In genomic region chr7:95099101-95099500, GRCh38 we compare ENCODE assay signal across 26 cellular contexts.
"Had no signal": no experiment of that assay in that cellular context is flagged by ENCODE, and none has a peak within 500 bp of the region (broad histone marks: within the 10 kb centered on the region; RNA-seq: fewer than 3 reads in every experiment).

No MANE protein-coding gene starts in this region.

- H3K4me1 Mint-ChIP-seq: activated naive CD4-positive, alpha-beta T cell treated with anti-CD3 and anti-CD28 coated beads, Interleukin-2, amount 50 U/mL, for 24 hours; central memory CD8-positive, alpha-beta T cell had no signal

- H3K27ac Mint-ChIP-seq: activated CD8-positive, alpha-beta T cell treated with anti-CD3 and anti-CD28 coated beads, Interleukin-2, amount 10 ng/mL, durations not matched to agents 7 days and 5 days; activated naive CD4-positive, alpha-beta T cell treated with anti-CD3 and anti-CD28 coated beads, Interleukin-2, amount 50 U/mL, for 24 hours; activated T-cell treated with anti-CD3 and anti-CD28 coated beads, Interleukin-2, amount 50 U/mL, for 24 hours; activated T-helper 1 cell treated with anti-CD3 and anti-CD28 coated beads, Interleukin-12 subunit alpha, Interleukin-12 subunit beta, Interleukin-2, Interleukin-4 antibody, amounts not matched to agents 30 ng/mL and 10 ng/mL and 1 ng/mL, durations not matched to agents 14 hours and 24 hours and 36 hours; T-helper 2 cell treated with Interferon-gamma antibody and Interleukin-4, amounts not matched to agents 5 μg/mL and 100 μg/mL, for 36 hours had no signal

- DNase-seq: activated CD4-positive, alpha-beta T cell treated with anti-CD3 and anti-CD28 coated beads for 48 hours; activated CD4-positive, alpha-beta T cell treated with anti-CD3 and anti-CD28 coated beads, Interleukin-2, amount 50 U/mL, for 4 hours; activated CD4-positive, CD25-positive, alpha-beta regulatory T cell treated with anti-CD3 and anti-CD28 coated beads, Interleukin-2, amount 50 U/mL, for 72 hours; activated CD8-positive, alpha-beta T cell treated with anti-CD3 and anti-CD28 coated beads, Interleukin-2, amount 10 ng/mL, durations not matched to agents 7 days and 5 days; activated effector memory CD4-positive, alpha-beta T cell treated with Interleukin-2 at 50 U/mL for 16 hours; activated naive CD4-positive, alpha-beta T cell; activated T-cell treated with anti-CD3 and anti-CD28 coated beads, Interleukin-2, amount 50 U/mL, for 24 hours; aorta; body of pancreas; MM.1S; NCI-H1105; NCI-H1436 treated with DMSO at 0.1 percent for 48 hours; NCI-H1930; NCI-H2171 treated with DMSO at 0.1 percent for 48 hours; NCI-H226; NCI-H526 treated with DMSO at 0.1 percent for 48 hours; NCI-H82; PC-3; SHP77; SW 1271 had no signal

- H3K36me3 Mint-ChIP-seq: activated naive CD4-positive, alpha-beta T cell treated with anti-CD3 and anti-CD28 coated beads, Interleukin-2, amount 50 U/mL, for 24 hours had no signal

- H3K4me3 ChIP-seq: body of pancreas, SJSA1 had no signal

- H3K27ac ChIP-seq: body of pancreas, SJSA1 had no signal

- H3K9me3 Mint-ChIP-seq: activated naive CD4-positive, alpha-beta T cell treated with anti-CD3 and anti-CD28 coated beads, Interleukin-2, amount 50 U/mL, for 24 hours; activated T-cell treated with anti-CD3 and anti-CD28 coated beads, Interleukin-2, amount 50 U/mL, for 24 hours; activated T-helper 1 cell treated with anti-CD3 and anti-CD28 coated beads, Interleukin-12 subunit alpha, Interleukin-12 subunit beta, Interleukin-2, Interleukin-4 antibody, amounts not matched to agents 30 ng/mL and 10 ng/mL and 1 ng/mL, durations not matched to agents 14 hours and 24 hours and 36 hours; central memory CD8-positive, alpha-beta T cell; T-helper 2 cell treated with Interferon-gamma antibody and Interleukin-4, amounts not matched to agents 5 μg/mL and 100 μg/mL, for 36 hours had no signal

- H3K27me3 Mint-ChIP-seq: activated naive CD4-positive, alpha-beta T cell treated with anti-CD3 and anti-CD28 coated beads, Interleukin-2, amount 50 U/mL, for 24 hours; central memory CD8-positive, alpha-beta T cell had no signal

- H3K4me1 ChIP-seq: SJSA1 had no signal

- H3K36me3 ChIP-seq: SJSA1 had no signal

- H3K4me3 Mint-ChIP-seq: activated CD8-positive, alpha-beta T cell treated with anti-CD3 and anti-CD28 coated beads, Interleukin-2, amount 10 ng/mL, durations not matched to agents 7 days and 5 days; activated naive CD4-positive, alpha-beta T cell treated with anti-CD3 and anti-CD28 coated beads, Interleukin-2, amount 50 U/mL, for 24 hours; activated T-cell treated with anti-CD3 and anti-CD28 coated beads, Interleukin-2, amount 50 U/mL, for 24 hours; activated T-helper 1 cell treated with anti-CD3 and anti-CD28 coated beads, Interleukin-12 subunit alpha, Interleukin-12 subunit beta, Interleukin-2, Interleukin-4 antibody, amounts not matched to agents 30 ng/mL and 10 ng/mL and 1 ng/mL, durations not matched to agents 14 hours and 24 hours and 36 hours; central memory CD8-positive, alpha-beta T cell; T-helper 2 cell treated with Interferon-gamma antibody and Interleukin-4, amounts not matched to agents 5 μg/mL and 100 μg/mL, for 36 hours had no signal

- ATAC-seq: activated CD8-positive, alpha-beta T cell treated with anti-CD3 and anti-CD28 coated beads, Interleukin-2, amount 10 ng/mL, durations not matched to agents 7 days and 5 days; body of pancreas; PC-3; SK-N-SH treated with all-trans-retinoic acid at 6 μM for 48 hours had no signal

- H3K9me3 ChIP-seq: body of pancreas, SJSA1 had no signal
